Comparison of ENCODE assay signal across 13 cellular contexts in genomic region chr3:61141697-61142096, GRCh38.
"Had no signal": no experiment of that assay in that cellular context is flagged by ENCODE, and none has a peak within 500 bp of the region (broad histone marks: within the 10 kb centered on the region; RNA-seq: fewer than 3 reads in every experiment).

No MANE protein-coding gene starts in this region.

- H3K4me3 Mint-ChIP-seq: activated CD4-positive, alpha-beta memory T cell treated with anti-CD3 and anti-CD28 coated beads, Interleukin-2, amount 10 ng/mL, durations not matched to agents 7 days and 5 days; activated naive CD8-positive, alpha-beta T cell treated with anti-CD3 and anti-CD28 coated beads, Interleukin-2, amount 10 ng/mL, durations not matched to agents 7 days and 5 days; mesothelial cell of epicardium had no signal

- H3K36me3 Mint-ChIP-seq: activated naive CD8-positive, alpha-beta T cell treated with anti-CD3 and anti-CD28 coated beads, Interleukin-2, amount 10 ng/mL, durations not matched to agents 7 days and 5 days had no signal

- H3K4me1 Mint-ChIP-seq: activated CD4-positive, alpha-beta memory T cell treated with anti-CD3 and anti-CD28 coated beads, Interleukin-2, amount 10 ng/mL, durations not matched to agents 7 days and 5 days; activated naive CD8-positive, alpha-beta T cell treated with anti-CD3 and anti-CD28 coated beads, Interleukin-2, amount 10 ng/mL, durations not matched to agents 7 days and 5 days; mesothelial cell of epicardium had no signal

- DNase-seq: activated CD4-positive, alpha-beta memory T cell treated with anti-CD3 and anti-CD28 coated beads, Interleukin-2, amount 10 ng/mL, durations not matched to agents 7 days and 5 days; activated CD8-positive, alpha-beta memory T cell treated with anti-CD3 and anti-CD28 coated beads, Interleukin-2, amount 50 U/mL, for 4 hours; activated naive CD8-positive, alpha-beta T cell treated with anti-CD3 and anti-CD28 coated beads, Interleukin-2, amount 10 ng/mL, durations not matched to agents 7 days and 5 days; anterior cingulate cortex; hypothalamus; kidney glomerular epithelial cell; stomach had no signal

- H3K27me3 ChIP-seq: esophagus muscularis mucosa, neutrophil, right atrium auricular region, stomach had no signal

- H3K27ac Mint-ChIP-seq: activated CD4-positive, alpha-beta memory T cell treated with anti-CD3 and anti-CD28 coated beads, Interleukin-2, amount 10 ng/mL, durations not matched to agents 7 days and 5 days; activated naive CD8-positive, alpha-beta T cell treated with anti-CD3 and anti-CD28 coated beads, Interleukin-2, amount 10 ng/mL, durations not matched to agents 7 days and 5 days; mesothelial cell of epicardium had no signal

- H3K9me3 Mint-ChIP-seq: activated naive CD8-positive, alpha-beta T cell treated with anti-CD3 and anti-CD28 coated beads, Interleukin-2, amount 10 ng/mL, durations not matched to agents 7 days and 5 days had no signal

- H3K36me3 ChIP-seq: esophagus muscularis mucosa, neutrophil, right atrium auricular region, stomach, thoracic aorta had no signal

- H3K27me3 Mint-ChIP-seq: activated CD4-positive, alpha-beta memory T cell treated with anti-CD3 and anti-CD28 coated beads, Interleukin-2, amount 10 ng/mL, durations not matched to agents 7 days and 5 days; activated naive CD8-positive, alpha-beta T cell treated with anti-CD3 and anti-CD28 coated beads, Interleukin-2, amount 10 ng/mL, durations not matched to agents 7 days and 5 days had no signal

- H3K4me3 ChIP-seq: esophagus muscularis mucosa, right atrium auricular region, skin epidermis, stomach, thoracic aorta had no signal
